ENCODE assay signal across 8 cellular contexts in genomic region chr10:44974082-44974627, GRCh38. TPM values are rescaled to one million over a fixed set of nuclear protein-coding genes. Genes with fewer than 3 reads are reported as not detected.
DNase-seq lines count a peak whose midpoint lies in the region; FAIRE-seq and TF ChIP-seq lines count a peak whose summit lies in the region.

No MANE protein-coding gene starts in this region.

- H3K4me3 ChIP-seq in astrocyte (ENCODE audit: insufficient read depth, low read depth, low read length) (peak overlapping the region; percentile 57), vagina (peak overlapping the region; percentile 41 to 54)

- H3K27me3 ChIP-seq in astrocyte (ENCODE audit: insufficient read depth, low read length) (no peaks in the 10 kb centered on the region), vagina (no peaks in the 10 kb centered on the region)

- H3K9me3 ChIP-seq in astrocyte (ENCODE audit: insufficient read depth, low read depth, low read length) (no peaks in the 10 kb centered on the region), vagina (no peaks in the 10 kb centered on the region)

- no peaks in the 10 kb centered on the region for H3K9me3 Mint-ChIP-seq in activated naive CD4-positive, alpha-beta T cell treated with anti-CD3 and anti-CD28 coated beads, Interleukin-2, amount 50 U/mL, for 24 hours
- H3K9me3 Mint-ChIP-seq in astrocyte (ENCODE audit: unreplicated experiment), result peaks cover 2% of the 10 kb centered on the region

- peak overlapping the region; percentile 91 for H3K4me2 ChIP-seq in astrocyte (ENCODE audit: low read length)

- TF ChIP-seq POLR2A in vagina (IDR thresholded peaks at IDR 0.05), result no peak

- H3K27ac ChIP-seq in astrocyte (ENCODE audit: low read depth, low read length) (no peak overlapping the region), vagina (peak overlapping the region; percentile 95)

- no peak for FAIRE-seq in astrocyte (lab: Jason Lieb, UNC)

- no peaks in the 10 kb centered on the region for H3K36me3 Mint-ChIP-seq in activated naive CD4-positive, alpha-beta T cell treated with anti-CD3 and anti-CD28 coated beads, Interleukin-2, amount 50 U/mL, for 24 hours
- H3K36me3 Mint-ChIP-seq in astrocyte (ENCODE audit: low read depth, unreplicated experiment), result peaks cover 17% of the 10 kb centered on the region

- TF ChIP-seq CTCF in astrocyte (IDR thresholded peaks at IDR 0.05; ENCODE audit: insufficient read depth, low read depth, low read length) (no peak), vagina (IDR thresholded peaks at IDR 0.05) (no peak)

- H3K4me1 Mint-ChIP-seq in activated naive CD4-positive, alpha-beta T cell treated with anti-CD3 and anti-CD28 coated beads, Interleukin-2, amount 50 U/mL, for 24 hours, result peaks cover under 1% of the 10 kb centered on the region
- peaks cover 44% of the 10 kb centered on the region for H3K4me1 Mint-ChIP-seq in astrocyte (ENCODE audit: low read depth, unreplicated experiment)

- H3K27me3 Mint-ChIP-seq in activated naive CD4-positive, alpha-beta T cell treated with anti-CD3 and anti-CD28 coated beads, Interleukin-2, amount 50 U/mL, for 24 hours, result no peaks in the 10 kb centered on the region
- no peaks in the 10 kb centered on the region for H3K27me3 Mint-ChIP-seq in astrocyte (ENCODE audit: low read depth, unreplicated experiment)

- H3K79me2 ChIP-seq in astrocyte (ENCODE audit: insufficient read depth, low read length), result no peaks in the 10 kb centered on the region

- H3K4me3 Mint-ChIP-seq in activated naive CD4-positive, alpha-beta T cell treated with anti-CD3 and anti-CD28 coated beads, Interleukin-2, amount 50 U/mL, for 24 hours, result peak overlapping the region; percentile 76
- H3K4me3 Mint-ChIP-seq in astrocyte (ENCODE audit: unreplicated experiment), result no peak overlapping the region

- no peak overlapping the region for H3K27ac Mint-ChIP-seq in activated naive CD4-positive, alpha-beta T cell treated with anti-CD3 and anti-CD28 coated beads, Interleukin-2, amount 50 U/mL, for 24 hours
- peak overlapping the region; percentile 34 for H3K27ac Mint-ChIP-seq in astrocyte (ENCODE audit: unreplicated experiment)

- intact Hi-C loops in vagina (cut with DNase I), result loop anchor here (5.0 kb wide), 1 partner anchor 42 kb away; no protein-coding TSS in a partner anchor

- H2AFZ ChIP-seq in astrocyte (ENCODE audit: low read depth, low read length), result peak overlapping the region; percentile 98

- H3K36me3 ChIP-seq in astrocyte (ENCODE audit: insufficient read depth, low read length) (no peaks in the 10 kb centered on the region), vagina (peaks cover 0 to 4% of the 10 kb centered on the region in 2 donors)

- H3K4me1 ChIP-seq in astrocyte (ENCODE audit: insufficient read depth, low read length) (peaks cover 36% of the 10 kb centered on the region), vagina (peaks cover 40% of the 10 kb centered on the region)

- no peaks in the 10 kb centered on the region for H4K20me1 ChIP-seq in astrocyte (ENCODE audit: insufficient read depth, low read length)

- peak overlapping the region; percentile 80 for H3K9ac ChIP-seq in astrocyte (ENCODE audit: low read length)

- DNase-seq in activated naive CD4-positive, alpha-beta T cell treated with anti-CD3 and anti-CD28 coated beads, Interleukin-2, amount 50 U/mL, for 16 hours, result no peak
- DNase-seq in astrocyte (ENCODE audit: low read depth) (no peak), medulla oblongata (ENCODE audit: extremely low spot score) (peak; percentile 30), vagina (ENCODE audit: extremely low spot score in 2 of 2) (no peak), HPDE6-E6E7 (ENCODE audit: extremely low spot score) (no peak), hippocampal formation (lab: John Stamatoyannopoulos, UW) (no peak), SW480 (ENCODE audit: low spot score) (no peak)

RNA-seq across cellular contexts. Expression of gene DEPP1, which starts 4.5 kb away (rescaled TPM):
- total RNA-seq in astrocyte (6.6 and 8.0 TPM in 2 replicates), vagina (155 TPM)

RNA-seq across cellular contexts. Expression of gene RASSF4, which starts 14.6 kb away (rescaled TPM):
- 69.9 and 83.0 TPM in 2 replicates for total RNA-seq in astrocyte
- 29.2 TPM for total RNA-seq in vagina

RNA-seq across cellular contexts. Expression of gene ZNF22, which starts 26.6 kb away (rescaled TPM):
- total RNA-seq in astrocyte (10.9 and 12.0 TPM in 2 replicates), vagina (20.6 TPM)

Comparison
In these comparisons a context has a peak if more than half of its experiments do, and no peak if none do; other contexts are left out.
1. RNA of gene DEPP1, which starts 4.5 kb away (total RNA-seq): 155 TPM in vagina (single experiment); 6.6 to 8.0 TPM in astrocyte; every median in the first group is over 10 times any median in the second.